Comparison of ENCODE assay signal across 13 cellular contexts in the genomic region with DNA sequence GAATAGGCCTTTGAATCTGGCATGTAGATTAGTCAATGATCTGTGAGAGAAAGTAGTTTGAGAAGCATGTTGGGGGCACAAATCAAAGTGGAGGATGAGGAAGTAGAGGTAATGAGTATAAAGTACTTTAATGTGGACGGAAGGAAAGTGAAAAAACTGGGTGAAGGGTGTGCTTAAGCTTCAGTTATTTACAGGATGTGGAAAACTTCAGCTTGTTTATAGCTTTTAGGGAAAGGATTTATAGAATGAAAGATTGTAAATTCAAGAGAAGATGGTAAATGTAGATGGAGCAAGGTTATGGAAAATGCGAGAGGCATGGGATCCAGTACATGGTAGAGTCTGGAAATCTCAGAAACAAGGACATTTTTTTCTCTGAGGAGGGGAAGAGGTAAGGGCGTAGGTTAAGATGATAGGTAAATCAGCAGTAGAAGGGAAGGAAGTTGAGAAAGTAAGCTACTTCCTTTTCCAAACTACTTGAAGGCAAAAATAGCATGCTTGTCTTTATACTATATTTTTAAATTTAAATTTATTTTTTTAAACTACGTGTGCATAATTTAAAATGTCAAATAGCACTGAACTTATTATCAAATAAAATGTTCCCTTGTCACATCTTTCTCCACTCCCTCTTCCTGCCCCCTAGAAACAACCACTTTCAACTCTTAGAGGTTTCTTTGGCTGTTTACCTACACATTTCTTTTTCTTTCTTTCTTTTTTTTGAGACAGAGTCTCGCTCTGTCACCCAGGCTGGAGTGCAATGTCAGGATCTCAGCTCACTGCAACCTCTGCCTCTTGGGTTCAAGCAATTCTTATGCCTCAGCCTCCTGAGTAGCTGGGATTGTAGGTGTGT. TPM values are rescaled to one million over a fixed set of nuclear protein-coding genes. Genes with fewer than 3 reads are reported as not detected.
DNase-seq lines count a peak whose midpoint lies in the region; ATAC-seq and TF ChIP-seq lines count a peak whose summit lies in the region.
"Had no signal": no experiment of that assay in that cellular context is flagged by ENCODE, and none has a peak within 500 bp of the region (broad histone marks: within the 10 kb centered on the region; RNA-seq: fewer than 3 reads in every experiment).

No MANE protein-coding gene starts in this region.

- CTCF ChIA-PET in CD8-positive, alpha-beta memory T cell (lab: Charles Lee), result interaction anchor here (0.7 to 1.9 kb wide), 5 partner anchors 8 to 228 kb away, joined by 3 to 6 read pairs (median 5); partner anchors contain the start of genes FAM117B and ICA1L

- H3K4me1 Mint-ChIP-seq in CD8-positive, alpha-beta memory T cell, result peaks cover 47 to 63% (median 60%) of the 10 kb centered on the region in 3 donors
- H3K4me1 Mint-ChIP-seq in activated naive CD8-positive, alpha-beta T cell (ENCODE audit: low read depth), result peaks cover 60% of the 10 kb centered on the region

- TF ChIP-seq POLR2A in esophagus muscularis mucosa (IDR thresholded peaks at IDR 0.05; ENCODE audit: low read depth), result no peak

- no peaks in the 10 kb centered on the region for H3K27me3 ChIP-seq in CD8-positive, alpha-beta memory T cell (ENCODE audit: insufficient read depth, low read length, poor library complexity, severe bottlenecking)
- no peaks in the 10 kb centered on the region for H3K27me3 ChIP-seq in HUES64 (ENCODE audit: insufficient read depth, low read length)
- H3K27me3 ChIP-seq in mucosa of stomach (ENCODE audit: control insufficient read depth, insufficient read depth, low read length), result no peaks in the 10 kb centered on the region
- no peaks in the 10 kb centered on the region for H3K27me3 ChIP-seq in esophagus muscularis mucosa

- peak in 2 of 5 donors; percentile 63 to 84 for DNase-seq in CD8-positive, alpha-beta memory T cell
- no peak for DNase-seq in esophagus muscularis mucosa (ENCODE audit: extremely low spot score)
- no peak for DNase-seq in A172 (ENCODE audit: low spot score)
- no peak for DNase-seq in NCI-H2171 treated with DMSO at 0.1 percent for 48 hours (lab: John Stamatoyannopoulos, UW)
- DNase-seq: COR-L47, foreskin melanocyte, MV-4-11 had no signal

- TF ChIP-seq EP300 in esophagus muscularis mucosa (IDR thresholded peaks at IDR 0.05), result no peak

- H3K4me3 Mint-ChIP-seq in CD8-positive, alpha-beta memory T cell, result peak overlapping the region in 6 of 7 donors; percentile 66 to 88 (median 72)
- peak overlapping the region; percentile 79 for H3K4me3 Mint-ChIP-seq in activated naive CD8-positive, alpha-beta T cell
- H3K4me3 Mint-ChIP-seq: WTC11 had no signal

- peaks cover 0 to 2% (median under 1%) of the 10 kb centered on the region in 3 donors for H3K36me3 Mint-ChIP-seq in CD8-positive, alpha-beta memory T cell
- H3K36me3 Mint-ChIP-seq in activated naive CD8-positive, alpha-beta T cell, result no peaks in the 10 kb centered on the region
- H3K36me3 Mint-ChIP-seq: WTC11 had no signal

- no peaks in the 10 kb centered on the region for H3K27me3 Mint-ChIP-seq in CD8-positive, alpha-beta memory T cell
- no peaks in the 10 kb centered on the region for H3K27me3 Mint-ChIP-seq in activated naive CD8-positive, alpha-beta T cell

- WGBS in HUES64, result 93% methylated on average over 5 of the region's 5 CpGs
- 69% methylated on average over 5 of the region's 5 CpGs for WGBS in esophagus muscularis mucosa

- H3K9ac ChIP-seq in HUES64 (ENCODE audit: low read depth, low read length) (0 out of 2 replicates have a peak overlapping the region, but pooled peaks have one; percentile 24), mucosa of stomach (ENCODE audit: low read length) (peak overlapping the region; percentile 2)

- POLR2A ChIA-PET in CD8-positive, alpha-beta memory T cell (lab: Charles Lee), result interaction anchor here (1.5 kb wide), 1 partner anchor 8 kb away, joined by 21 read pairs; the partner anchor contains the start of gene FAM117B

- H3K9me3 ChIP-seq in CD8-positive, alpha-beta memory T cell (ENCODE audit: low read length), result no peaks in the 10 kb centered on the region
- H3K9me3 ChIP-seq in HUES64 (ENCODE audit: insufficient read depth, low read depth, low read length) (no peaks in the 10 kb centered on the region), mucosa of stomach (ENCODE audit: control insufficient read depth, low read length) (no peaks in the 10 kb centered on the region), esophagus muscularis mucosa (no peaks in the 10 kb centered on the region)

- peak overlapping the region in 7 of 8 donors; percentile 58 to 97 (median 80) for H3K27ac Mint-ChIP-seq in CD8-positive, alpha-beta memory T cell
- peak overlapping the region; percentile 92 for H3K27ac Mint-ChIP-seq in activated naive CD8-positive, alpha-beta T cell
- H3K27ac Mint-ChIP-seq: WTC11 had no signal

- intact Hi-C loops in esophagus muscularis mucosa (cut with DNase I), result no loop called here

- H3K9me3 Mint-ChIP-seq in CD8-positive, alpha-beta memory T cell, result no peaks in the 10 kb centered on the region
- no peaks in the 10 kb centered on the region for H3K9me3 Mint-ChIP-seq in activated naive CD8-positive, alpha-beta T cell (ENCODE audit: low read depth)
- H3K9me3 Mint-ChIP-seq: WTC11 had no signal

- no peak overlapping the region for H3K27ac ChIP-seq in CD8-positive, alpha-beta memory T cell (ENCODE audit: low read depth, low read length)
- H3K27ac ChIP-seq in HUES64 (ENCODE audit: low read depth, low read length) (no peak overlapping the region), esophagus muscularis mucosa (replicated peaks in 1 of 4) (no peak overlapping the region)

- H3K4me1 ChIP-seq in CD8-positive, alpha-beta memory T cell (ENCODE audit: insufficient read depth, low read length), result peaks cover 69% of the 10 kb centered on the region
- H3K4me1 ChIP-seq in HUES64 (ENCODE audit: insufficient read depth, low read length) (peaks cover 8% of the 10 kb centered on the region), mucosa of stomach (ENCODE audit: control insufficient read depth, insufficient read depth, low read length) (peaks cover 34% of the 10 kb centered on the region), esophagus muscularis mucosa (peaks cover 10 to 12% (median 10%) of the 10 kb centered on the region in 4 donors)

- H3K4me3 ChIP-seq in CD8-positive, alpha-beta memory T cell (ENCODE audit: low read length), result peak overlapping the region; percentile 13
- H3K4me3 ChIP-seq in HUES64 (ENCODE audit: low read length) (no peak overlapping the region), mucosa of stomach (ENCODE audit: low read length) (no peak overlapping the region), esophagus muscularis mucosa (no peak overlapping the region)
- H3K4me3 ChIP-seq: lung had no signal

- H3K36me3 ChIP-seq in CD8-positive, alpha-beta memory T cell (ENCODE audit: insufficient read depth, low read length), result no peaks in the 10 kb centered on the region
- no peaks in the 10 kb centered on the region for H3K36me3 ChIP-seq in HUES64 (ENCODE audit: insufficient read depth, low read length)
- H3K36me3 ChIP-seq in mucosa of stomach (ENCODE audit: control insufficient read depth, insufficient read depth, low read length), result no peaks in the 10 kb centered on the region
- H3K36me3 ChIP-seq in esophagus muscularis mucosa, result no peaks in the 10 kb centered on the region

- no peak for TF ChIP-seq CTCF in esophagus muscularis mucosa (IDR thresholded peaks at IDR 0.05)

- ATAC-seq in HG02678 (IDR thresholded peaks at IDR 0.05; ENCODE audit: unreplicated experiment), result no peak
- ATAC-seq: WTC11 had no signal

RNA-seq across cellular contexts. Expression of gene FAM117B, which starts 8.5 kb away (rescaled TPM):
- 1 to 10 TPM; 5.9 to 6.4 TPM for total RNA-seq in CD8-positive, alpha-beta memory T cell
- 8.0 TPM for polyA plus RNA-seq in CD8-positive, alpha-beta memory T cell
- 12.3 TPM for polyA plus RNA-seq in HUES64 (2013, experiment 1 of 2)
- polyA plus RNA-seq in HUES64 (2013, experiment 2 of 2), result 12.1 TPM
- 1 to 10 TPM; 2.8 to 5.0 (median 4.2) TPM for total RNA-seq in esophagus muscularis mucosa
- total RNA-seq in A172 (2014; rRNA removed; shearing (Covaris generic)), result 2.3 and 2.4 TPM in 2 replicates
